ENCODE assay signal across 37 cellular contexts in genomic region chr4:75527482-75527881, GRCh38. TPM values are rescaled to one million over a fixed set of nuclear protein-coding genes. Genes with fewer than 3 reads are reported as not detected.
"Had no signal": no experiment of that assay in that cellular context is flagged by ENCODE, and none has a peak within 500 bp of the region (broad histone marks: within the 10 kb centered on the region; RNA-seq: fewer than 3 reads in every experiment).

No MANE protein-coding gene starts in this region.

- ATAC-seq: activated CD8-positive, alpha-beta memory T cell treated with anti-CD3 and anti-CD28 coated beads, Interleukin-2, amount 10 ng/mL, durations not matched to agents 7 days and 5 days; activated CD8-positive, alpha-beta T cell treated with anti-CD3 and anti-CD28 coated beads, Interleukin-2, amount 10 ng/mL, durations not matched to agents 7 days and 5 days; activated naive CD8-positive, alpha-beta T cell treated with anti-CD3 and anti-CD28 coated beads, Interleukin-2, amount 50 U/mL, for 24 hours had no signal

- DNase-seq: activated B cell treated with CpG ODN at 0.5 μM for 24 hours; activated CD4-positive, alpha-beta memory T cell treated with anti-CD3 and anti-CD28 coated beads for 36 hours; activated CD4-positive, alpha-beta T cell treated with anti-CD3 and anti-CD28 coated beads for 4 hours; activated CD4-positive, alpha-beta T cell treated with anti-CD3 and anti-CD28 coated beads, Interleukin-2, amount 10 ng/mL, durations not matched to agents 24 days and 14 days; activated CD4-positive, alpha-beta T cell treated with anti-CD3 and anti-CD28 coated beads, Interleukin-2, amount 50 U/mL, for 1 hour; activated CD4-positive, alpha-beta T cell treated with anti-CD3 and anti-CD28 coated beads, Interleukin-2, amount 50 U/mL, for 4 hours; activated CD4-positive, CD25-positive, alpha-beta regulatory T cell treated with anti-CD3 and anti-CD28 coated beads, Interleukin-2, amount 50 U/mL, for 72 hours; activated CD8-positive, alpha-beta memory T cell treated with anti-CD3 and anti-CD28 coated beads for 24 hours; activated CD8-positive, alpha-beta memory T cell treated with anti-CD3 and anti-CD28 coated beads, Interleukin-2, amount 10 ng/mL, durations not matched to agents 7 days and 5 days; activated CD8-positive, alpha-beta memory T cell treated with anti-CD3 and anti-CD28 coated beads, Interleukin-2, amount 50 U/mL, for 48 hours; activated CD8-positive, alpha-beta T cell treated with anti-CD3 and anti-CD28 coated beads, Interleukin-2, amount 10 ng/mL, durations not matched to agents 7 days and 5 days; activated effector memory CD4-positive, alpha-beta T cell treated with Interleukin-2 at 50 U/mL for 16 hours; activated gamma-delta T cell; activated naive CD4-positive, alpha-beta T cell treated with anti-CD3 and anti-CD28 coated beads, Interleukin-2, amount 10 ng/mL, durations not matched to agents 7 days and 5 days; activated naive CD4-positive, alpha-beta T cell treated with Interleukin-2 at 50 U/mL for 16 hours; activated naive CD8-positive, alpha-beta T cell treated with anti-CD3 and anti-CD28 coated beads, Interleukin-2, amount 10 ng/mL, durations not matched to agents 7 days and 5 days; activated naive CD8-positive, alpha-beta T cell treated with anti-CD3 and anti-CD28 coated beads, Interleukin-2, amount 50 U/mL, for 24 hours; activated T-cell treated with anti-CD3 and anti-CD28 coated beads, Interleukin-2, amount 50 U/mL, for 24 hours; activated T-cell treated with anti-CD3 and anti-CD28 coated beads, Interleukin-2, amount 50 U/mL, for 48 hours; amygdala; anterior cingulate cortex; caudate nucleus; cerebellar nuclear complex; colonic mucosa; T-helper 2 cell; T-helper 9 cell had no signal

- H3K4me3 ChIP-seq: ascending aorta, cardiac muscle cell, colonic mucosa had no signal

- H3K27me3 Mint-ChIP-seq: activated B cell treated with CpG ODN at 0.5 μM for 24 hours; activated CD4-positive, alpha-beta memory T cell treated with anti-CD3 and anti-CD28 coated beads for 36 hours; activated CD4-positive, alpha-beta T cell treated with anti-CD3 and anti-CD28 coated beads, Interleukin-2, amount 10 ng/mL, durations not matched to agents 24 days and 14 days; activated CD8-positive, alpha-beta memory T cell treated with anti-CD3 and anti-CD28 coated beads, Interleukin-2, amount 10 ng/mL, durations not matched to agents 7 days and 5 days; activated naive CD4-positive, alpha-beta T cell treated with anti-CD3 and anti-CD28 coated beads, Interleukin-2, amount 10 ng/mL, durations not matched to agents 7 days and 5 days; activated naive CD4-positive, alpha-beta T cell treated with anti-CD3 and anti-CD28 coated beads, Interleukin-2, amount 50 U/mL, for 24 hours; activated naive CD8-positive, alpha-beta T cell; activated naive CD8-positive, alpha-beta T cell treated with anti-CD3 and anti-CD28 coated beads, Interleukin-2, amount 10 ng/mL, durations not matched to agents 7 days and 5 days; activated naive CD8-positive, alpha-beta T cell treated with anti-CD3 and anti-CD28 coated beads, Interleukin-2, amount 50 U/mL, for 24 hours; activated T-cell treated with anti-CD3 and anti-CD28 coated beads, Interleukin-2, amount 50 U/mL, for 24 hours; brain; central memory CD8-positive, alpha-beta T cell had no signal

- H3K9me3 ChIP-seq: ascending aorta, colonic mucosa had no signal

- H3K27ac ChIP-seq: ascending aorta, cardiac muscle cell, colonic mucosa, VCaP had no signal

- H3K27ac Mint-ChIP-seq: activated B cell treated with CpG ODN at 0.5 μM for 24 hours; activated CD4-positive, alpha-beta memory T cell treated with anti-CD3 and anti-CD28 coated beads for 36 hours; activated CD4-positive, alpha-beta T cell treated with anti-CD3 and anti-CD28 coated beads, Interleukin-2, amount 10 ng/mL, durations not matched to agents 24 days and 14 days; activated CD8-positive, alpha-beta memory T cell treated with anti-CD3 and anti-CD28 coated beads, Interleukin-2, amount 10 ng/mL, durations not matched to agents 7 days and 5 days; activated CD8-positive, alpha-beta T cell treated with anti-CD3 and anti-CD28 coated beads, Interleukin-2, amount 10 ng/mL, durations not matched to agents 7 days and 5 days; activated naive CD4-positive, alpha-beta T cell treated with anti-CD3 and anti-CD28 coated beads, Interleukin-2, amount 10 ng/mL, durations not matched to agents 7 days and 5 days; activated naive CD4-positive, alpha-beta T cell treated with anti-CD3 and anti-CD28 coated beads, Interleukin-2, amount 50 U/mL, for 24 hours; activated naive CD8-positive, alpha-beta T cell; activated naive CD8-positive, alpha-beta T cell treated with anti-CD3 and anti-CD28 coated beads, Interleukin-2, amount 10 ng/mL, durations not matched to agents 7 days and 5 days; activated naive CD8-positive, alpha-beta T cell treated with anti-CD3 and anti-CD28 coated beads, Interleukin-2, amount 50 U/mL, for 24 hours; activated T-cell treated with anti-CD3 and anti-CD28 coated beads, Interleukin-2, amount 50 U/mL, for 24 hours; activated T-helper 2 cell treated with anti-CD3 and anti-CD28 coated beads, Interferon-gamma antibody, Interleukin-2, Interleukin-4, amounts not matched to agents 10 μg/mL and 5 μg/mL and 100 μg/mL, durations not matched to agents 14 hours and 24 hours and 36 hours; T-helper 2 cell treated with Interferon-gamma antibody and Interleukin-4, amounts not matched to agents 5 μg/mL and 100 μg/mL, for 36 hours had no signal

- H3K4me1 ChIP-seq: ascending aorta, colonic mucosa had no signal

- H3K4me3 Mint-ChIP-seq: activated B cell treated with CpG ODN at 0.5 μM for 24 hours; activated CD4-positive, alpha-beta memory T cell treated with anti-CD3 and anti-CD28 coated beads for 36 hours; activated CD4-positive, alpha-beta T cell treated with anti-CD3 and anti-CD28 coated beads, Interleukin-2, amount 10 ng/mL, durations not matched to agents 24 days and 14 days; activated CD8-positive, alpha-beta memory T cell treated with anti-CD3 and anti-CD28 coated beads, Interleukin-2, amount 10 ng/mL, durations not matched to agents 7 days and 5 days; activated CD8-positive, alpha-beta T cell treated with anti-CD3 and anti-CD28 coated beads, Interleukin-2, amount 10 ng/mL, durations not matched to agents 7 days and 5 days; activated naive CD4-positive, alpha-beta T cell treated with anti-CD3 and anti-CD28 coated beads, Interleukin-2, amount 10 ng/mL, durations not matched to agents 7 days and 5 days; activated naive CD4-positive, alpha-beta T cell treated with anti-CD3 and anti-CD28 coated beads, Interleukin-2, amount 50 U/mL, for 24 hours; activated naive CD8-positive, alpha-beta T cell; activated naive CD8-positive, alpha-beta T cell treated with anti-CD3 and anti-CD28 coated beads, Interleukin-2, amount 10 ng/mL, durations not matched to agents 7 days and 5 days; activated naive CD8-positive, alpha-beta T cell treated with anti-CD3 and anti-CD28 coated beads, Interleukin-2, amount 50 U/mL, for 24 hours; activated T-cell treated with anti-CD3 and anti-CD28 coated beads, Interleukin-2, amount 50 U/mL, for 24 hours; brain; central memory CD8-positive, alpha-beta T cell; T-helper 2 cell treated with Interferon-gamma antibody and Interleukin-4, amounts not matched to agents 5 μg/mL and 100 μg/mL, for 36 hours had no signal

RNA-seq across cellular contexts. Expression of gene ODAPH, which starts 28.4 kb away (rescaled TPM):
- total RNA-seq: activated B cell treated with CpG ODN at 0.5 μM for 24 hours; activated CD8-positive, alpha-beta T cell treated with anti-CD3 and anti-CD28 coated beads, Interleukin-2, amount 10 ng/mL, durations not matched to agents 7 days and 5 days; activated T-helper 2 cell treated with anti-CD3 and anti-CD28 coated beads, Interferon-gamma antibody, Interleukin-2, Interleukin-4, amounts not matched to agents 10 μg/mL and 5 μg/mL and 100 μg/mL, durations not matched to agents 14 hours and 24 hours and 36 hours; ascending aorta; bronchial epithelial cell; chondrocyte; colonic mucosa had no signal
